Comparison of ENCODE assay signal across 19 cellular contexts in genomic region chr1:14871569-14871968, GRCh38.
DNase-seq lines count a peak whose midpoint lies in the region; ATAC-seq and TF ChIP-seq lines count a peak whose summit lies in the region.
"Had no signal": no experiment of that assay in that cellular context is flagged by ENCODE, and none has a peak within 500 bp of the region (broad histone marks: within the 10 kb centered on the region; RNA-seq: fewer than 3 reads in every experiment).

No MANE protein-coding gene starts in this region.

- DNase-seq in GM23338 (ENCODE audit: low spot score) (no peak), PC-3 (peak; percentile 8), neuronal stem cell (ENCODE audit: low spot score) (no peak), AML-193 (lab: John Stamatoyannopoulos, UW) (no peak), SK-N-DZ (ENCODE audit: low spot score) (no peak), hepatic stellate cell (ENCODE audit: low spot score) (no peak)
- DNase-seq in activated CD4-positive, alpha-beta memory T cell treated with anti-CD3 and anti-CD28 coated beads, Interleukin-2, amount 10 ng/mL, durations not matched to agents 7 days and 5 days: no peak
- DNase-seq: BE2C; Calu3; CD4-positive, alpha-beta memory T cell; COR-L47; DMS53; DMS79 treated with DMSO at 0.1 percent for 48 hours; GOT3; H7; HCEC 1CT had no signal

- H3K4me3 Mint-ChIP-seq in GM23338: no peak overlapping the region
- no peak overlapping the region for H3K4me3 Mint-ChIP-seq in activated CD4-positive, alpha-beta memory T cell treated with anti-CD3 and anti-CD28 coated beads, Interleukin-2, amount 10 ng/mL, durations not matched to agents 7 days and 5 days
- H3K4me3 Mint-ChIP-seq: CD14-positive monocyte; CD4-positive, alpha-beta memory T cell had no signal

- H3K4me3 ChIP-seq in GM23338 (no peak overlapping the region), PC-3 (ENCODE audit: low read length) (no peak overlapping the region), neuronal stem cell (ENCODE audit: low read length in 2 of 2) (no peak overlapping the region)
- H3K4me3 ChIP-seq: BLaER1 treated with 17β-estradiol and CSF1 and Interleukin-3, amounts not matched to agents 10 nM and 100 nM had no signal

- H2BK15ac ChIP-seq in neuronal stem cell (ENCODE audit: low read length): no peak overlapping the region

- H2BK5ac ChIP-seq in neuronal stem cell (ENCODE audit: low read length): no peak overlapping the region

- H3K4ac ChIP-seq in neuronal stem cell (ENCODE audit: low read length): no peak overlapping the region

- intact Hi-C loops in PC-3 (cut with micrococcal nuclease): no loop called here

- WGBS in neuronal stem cell (ENCODE audit: extremely low coverage in 2 of 2, insufficient read length in 2 of 2, insufficient replicate concordance in 1 of 2), 2 donors: no CpG with 5 or more reads among the region's 2 CpGs

- H3K9ac ChIP-seq in PC-3 (ENCODE audit: low read length): no peak overlapping the region
- peak overlapping the region; percentile 61 for H3K9ac ChIP-seq in neuronal stem cell (ENCODE audit: low read depth, low read length, poor library complexity)
- H3K9ac ChIP-seq: BLaER1 treated with 17β-estradiol and CSF1 and Interleukin-3, amounts not matched to agents 10 nM and 100 nM had no signal

- peak overlapping the region; percentile 56 for H3K14ac ChIP-seq in neuronal stem cell (ENCODE audit: low read length)

- H2AFZ ChIP-seq in GM23338 (no peak overlapping the region), PC-3 (ENCODE audit: low read length) (no peak overlapping the region), neuronal stem cell (ENCODE audit: low read length) (no peak overlapping the region)

- CTCF ChIA-PET in PC-3 (lab: Charles Lee): no interaction called here
- CTCF ChIA-PET in activated CD4-positive, alpha-beta memory T cell treated with anti-CD3 and anti-CD28 coated beads, Interleukin-2, amount 10 ng/mL, durations not matched to agents 7 days and 5 days (lab: Charles Lee): no interaction called here

- H3K4me1 ChIP-seq in GM23338 (ENCODE audit: insufficient read depth) (peaks cover 23% of the 10 kb centered on the region), PC-3 (ENCODE audit: insufficient read depth, low read length) (peaks cover 7% of the 10 kb centered on the region; the same call in 1 of the 2 replicates), neuronal stem cell (ENCODE audit: control insufficient read depth in 2 of 2, insufficient read depth in 1 of 2, low read depth in 1 of 2, low read length in 2 of 2) (peaks cover 9 to 16% of the 10 kb centered on the region in 2 donors)
- H3K4me1 ChIP-seq: BE2C had no signal

- no peak overlapping the region for H2BK12ac ChIP-seq in neuronal stem cell (ENCODE audit: low read length)

- no peak overlapping the region for H2BK120ac ChIP-seq in neuronal stem cell (ENCODE audit: low read depth, low read length)

- POLR2A ChIA-PET in PC-3 (lab: Charles Lee; ENCODE audit: unreplicated experiment): no interaction called here
- POLR2A ChIA-PET in activated CD4-positive, alpha-beta memory T cell treated with anti-CD3 and anti-CD28 coated beads, Interleukin-2, amount 10 ng/mL, durations not matched to agents 7 days and 5 days (lab: Charles Lee): no interaction called here

- H3K23ac ChIP-seq in neuronal stem cell (ENCODE audit: low read depth, low read length, poor library complexity): no peak overlapping the region

- peaks cover 23% of the 10 kb centered on the region for H3K4me1 Mint-ChIP-seq in GM23338
- H3K4me1 Mint-ChIP-seq in activated CD4-positive, alpha-beta memory T cell treated with anti-CD3 and anti-CD28 coated beads, Interleukin-2, amount 10 ng/mL, durations not matched to agents 7 days and 5 days: no peaks in the 10 kb centered on the region
- H3K4me1 Mint-ChIP-seq: CD14-positive monocyte; CD4-positive, alpha-beta memory T cell had no signal

- H3K18ac ChIP-seq in neuronal stem cell (ENCODE audit: low read length): no peak overlapping the region

- H3K9me2 ChIP-seq in GM23338 (ENCODE audit: insufficient read depth): peaks cover 5% of the 10 kb centered on the region; the same call in 1 of the 2 replicates
- H3K9me2 ChIP-seq in PC-3 (replicated peaks; ENCODE audit: low read length): no peaks in the 10 kb centered on the region

- no peaks in the 10 kb centered on the region for H3K9me3 ChIP-seq in PC-3 (ENCODE audit: low read length)
- peaks cover 0 to 2% of the 10 kb centered on the region in 2 donors for H3K9me3 ChIP-seq in neuronal stem cell (replicated peaks in 1 of 2; ENCODE audit: control insufficient read depth in 2 of 2, insufficient read depth in 1 of 2, low read depth in 1 of 2, low read length in 2 of 2)
- H3K9me3 ChIP-seq: BE2C; BLaER1 treated with 17β-estradiol and CSF1 and Interleukin-3, amounts not matched to agents 10 nM and 100 nM had no signal

- no peak overlapping the region for H4K8ac ChIP-seq in neuronal stem cell (ENCODE audit: low read depth, low read length)

- H3K36me3 ChIP-seq in GM23338 (ENCODE audit: insufficient read depth) (no peaks in the 10 kb centered on the region), PC-3 (ENCODE audit: low read depth, low read length) (no peaks in the 10 kb centered on the region), neuronal stem cell (replicated peaks in 1 of 2; ENCODE audit: control insufficient read depth in 2 of 2, insufficient read depth in 2 of 2, low read length in 2 of 2) (peaks cover 0 to 2% of the 10 kb centered on the region in 2 donors)
- H3K36me3 ChIP-seq: BE2C; BLaER1 treated with 17β-estradiol and CSF1 and Interleukin-3, amounts not matched to agents 10 nM and 100 nM had no signal

- H3K4me2 ChIP-seq in GM23338: 0 out of 2 replicates have a peak overlapping the region, but pooled peaks have one; percentile 20
- H3K4me2 ChIP-seq in PC-3 (ENCODE audit: low read length): no peak overlapping the region
- no peak overlapping the region for H3K4me2 ChIP-seq in neuronal stem cell (ENCODE audit: insufficient read depth, low read length, poor library complexity, severe bottlenecking)
- H3K4me2 ChIP-seq: BLaER1 treated with 17β-estradiol and CSF1 and Interleukin-3, amounts not matched to agents 10 nM and 100 nM had no signal

- H3K36me3 Mint-ChIP-seq in GM23338 (ENCODE audit: low read depth): no peaks in the 10 kb centered on the region
- H3K36me3 Mint-ChIP-seq in activated CD4-positive, alpha-beta memory T cell treated with anti-CD3 and anti-CD28 coated beads, Interleukin-2, amount 10 ng/mL, durations not matched to agents 7 days and 5 days (ENCODE audit: low read depth): no peaks in the 10 kb centered on the region
- H3K36me3 Mint-ChIP-seq: CD14-positive monocyte; CD4-positive, alpha-beta memory T cell had no signal

- H4K20me1 ChIP-seq in GM23338 (replicated peaks; ENCODE audit: insufficient read depth): no peaks in the 10 kb centered on the region; the same call in 1 of the 2 replicates
- no peaks in the 10 kb centered on the region for H4K20me1 ChIP-seq in PC-3 (ENCODE audit: low read length)

- peaks cover 3% of the 10 kb centered on the region for H3K27me3 Mint-ChIP-seq in GM23338 (ENCODE audit: insufficient read depth, low read depth, poor library complexity)
- H3K27me3 Mint-ChIP-seq in activated CD4-positive, alpha-beta memory T cell treated with anti-CD3 and anti-CD28 coated beads, Interleukin-2, amount 10 ng/mL, durations not matched to agents 7 days and 5 days: peaks cover 3% of the 10 kb centered on the region

- no peaks in the 10 kb centered on the region for H3K27me3 ChIP-seq in GM23338 (ENCODE audit: insufficient read depth)
- peaks cover 27% of the 10 kb centered on the region for H3K27me3 ChIP-seq in PC-3 (ENCODE audit: low read length)
- H3K27me3 ChIP-seq in neuronal stem cell (ENCODE audit: control insufficient read depth in 3 of 3, insufficient read depth in 3 of 3, low read depth in 1 of 3, low read length in 3 of 3): no peaks in the 10 kb centered on the region
- H3K27me3 ChIP-seq: BE2C; BLaER1 treated with 17β-estradiol and CSF1 and Interleukin-3, amounts not matched to agents 10 nM and 100 nM had no signal

- no peaks in the 10 kb centered on the region for H3K9me3 Mint-ChIP-seq in GM23338
- no peaks in the 10 kb centered on the region for H3K9me3 Mint-ChIP-seq in activated CD4-positive, alpha-beta memory T cell treated with anti-CD3 and anti-CD28 coated beads, Interleukin-2, amount 10 ng/mL, durations not matched to agents 7 days and 5 days

- no peak for ATAC-seq in GM23338
- ATAC-seq in PC-3: no peak
- peak; percentile 16 for ATAC-seq in esophagus mucosa

- BruUV-seq in PC-3 (replicated peaks; lab: Mats Ljungman, UMichigan): no TSS peak

- H3F3A ChIP-seq in GM23338 (replicated peaks; ENCODE audit: low read depth): 0 out of 2 replicates have a peak, but pooled peaks cover 4% of the 10 kb centered on the region
- H3F3A ChIP-seq in PC-3 (ENCODE audit: low read length, unreplicated experiment): no peaks in the 10 kb centered on the region

- H2AK5ac ChIP-seq in neuronal stem cell (ENCODE audit: low read depth, low read length): no peak overlapping the region

- H3K27ac Mint-ChIP-seq in GM23338: no peak overlapping the region
- H3K27ac Mint-ChIP-seq in activated CD4-positive, alpha-beta memory T cell treated with anti-CD3 and anti-CD28 coated beads, Interleukin-2, amount 10 ng/mL, durations not matched to agents 7 days and 5 days: no peak overlapping the region
- H3K27ac Mint-ChIP-seq: CD4-positive, alpha-beta memory T cell had no signal

- TF ChIP-seq CTCF in GM23338 (conservative IDR thresholded peaks at IDR 0.05; ENCODE audit: low read depth in 2 of 2): no peak
- TF ChIP-seq CTCF in PC-3 (conservative IDR thresholded peaks at IDR 0.05; ENCODE audit: low read depth, low read length): no peak

- H4K91ac ChIP-seq in neuronal stem cell (ENCODE audit: low read depth, low read length, poor library complexity): no peak overlapping the region

- H3K79me1 ChIP-seq in neuronal stem cell (ENCODE audit: low read depth, low read length): no peaks in the 10 kb centered on the region

- no peak overlapping the region for H3K27ac ChIP-seq in GM23338 (ENCODE audit: low read depth)
- no peak overlapping the region for H3K27ac ChIP-seq in PC-3 (ENCODE audit: low read length)
- H3K27ac ChIP-seq in neuronal stem cell (replicated peaks; ENCODE audit: low read length): no peak overlapping the region
- H3K27ac ChIP-seq: BLaER1 treated with 17β-estradiol and CSF1 and Interleukin-3, amounts not matched to agents 10 nM and 100 nM had no signal

- H3K79me2 ChIP-seq in GM23338 (replicated peaks; ENCODE audit: insufficient read depth) (no peaks in the 10 kb centered on the region; the same call in 1 of the 2 replicates), PC-3 (ENCODE audit: low read length) (no peaks in the 10 kb centered on the region)

TF ChIP-seq in GM23338, 12 proteins besides CTCF, POLR2A, EP300 and RAD21 (continues in another document):
- TF ChIP-seq JUNB (IDR thresholded peaks at IDR 0.05; ENCODE audit: unreplicated experiment): no peak
- TF ChIP-seq ZNF114 (CRISPR knock-in tag; IDR thresholded peaks at IDR 0.05): no peak
- TF ChIP-seq STAT1 (IDR thresholded peaks at IDR 0.05; ENCODE audit: unreplicated experiment): no peak
- TF ChIP-seq POLR2AphosphoS5 (IDR thresholded peaks at IDR 0.05; ENCODE audit: low read depth): no peak
- TF ChIP-seq CREB1 (CRISPR knock-in tag; IDR thresholded peaks at IDR 0.05; ENCODE audit: low read depth): no peak
- no peak for TF ChIP-seq NANOG (IDR thresholded peaks at IDR 0.05; ENCODE audit: borderline replicate concordance)
- TF ChIP-seq ZNF331 (CRISPR knock-in tag; IDR thresholded peaks at IDR 0.05; ENCODE audit: low read depth): no peak
